Comparison of ENCODE assay signal across 1 cellular context in genomic region chr7:148993193-148993592, GRCh38.
TF ChIP-seq lines count a peak whose summit lies in the region.

No MANE protein-coding gene starts in this region.

TF ChIP-seq in IMR-90, 13 proteins besides CTCF, POLR2A, EP300 and RAD21:
- TF ChIP-seq NFE2L2 (IDR thresholded peaks at IDR 0.05; ENCODE audit: low read depth, low read length) = no peak
- TF ChIP-seq USF2 (IDR thresholded peaks at IDR 0.05; ENCODE audit: low read depth, low read length) = no peak
- TF ChIP-seq CHD1 (IDR thresholded peaks at IDR 0.05; ENCODE audit: low read depth, low read length) = no peak
- no peak for TF ChIP-seq RCOR1 (IDR thresholded peaks at IDR 0.05; ENCODE audit: insufficient replicate concordance, low read length)
- TF ChIP-seq ELK1 (IDR thresholded peaks at IDR 0.05; ENCODE audit: borderline replicate concordance, low read depth, low read length) = no peak
- TF ChIP-seq FOS (IDR thresholded peaks at IDR 0.05; ENCODE audit: low read depth, low read length) = no peak
- TF ChIP-seq CEBPB (IDR thresholded peaks at IDR 0.05; ENCODE audit: low read depth, low read length) = no peak
- no peak for TF ChIP-seq BHLHE40 (IDR thresholded peaks at IDR 0.05; ENCODE audit: low read depth, low read length)
- TF ChIP-seq MAZ (IDR thresholded peaks at IDR 0.05; ENCODE audit: borderline replicate concordance, low read depth, low read length) = no peak
- TF ChIP-seq RFX5 (IDR thresholded peaks at IDR 0.05; ENCODE audit: low read depth, low read length) = no peak
- TF ChIP-seq MXI1 (IDR thresholded peaks at IDR 0.05; ENCODE audit: borderline replicate concordance, low read depth, low read length) = no peak
- no peak for TF ChIP-seq SMC3 (IDR thresholded peaks at IDR 0.05; ENCODE audit: low read depth, low read length)
- TF ChIP-seq MAFK (IDR thresholded peaks at IDR 0.05; ENCODE audit: low read depth, low read length) = no peak
TF ChIP-seq in IMR-90: peak in this region for 0.
